In the genomic region with DNA sequence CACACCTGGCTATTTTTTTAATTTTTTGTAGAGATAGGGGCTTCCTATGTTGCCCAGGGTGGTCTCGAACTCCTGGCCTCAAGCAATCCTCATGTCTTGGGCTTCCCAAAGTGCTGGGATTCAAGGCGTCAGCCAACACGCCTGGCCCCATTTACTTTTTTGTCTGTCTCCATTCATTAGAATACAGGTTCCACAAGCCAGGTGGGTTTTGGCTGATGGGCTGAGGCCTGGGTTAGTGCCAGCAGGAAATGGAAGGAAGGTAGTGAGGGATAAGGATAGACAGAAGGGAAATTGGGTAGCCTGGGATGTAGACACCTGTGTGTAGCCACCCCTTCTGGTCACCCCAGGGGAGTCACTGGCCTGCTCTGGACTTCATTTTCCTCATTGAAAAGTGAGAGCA, we compare ENCODE assay signal across 1 cellular context.
TF ChIP-seq lines count a peak whose summit lies in the region.

No MANE protein-coding gene starts in this region.

TF ChIP-seq in WTC11, 78 proteins besides CTCF, POLR2A, EP300 and RAD21 (continued from another document):
- TF ChIP-seq, protein P1, sequence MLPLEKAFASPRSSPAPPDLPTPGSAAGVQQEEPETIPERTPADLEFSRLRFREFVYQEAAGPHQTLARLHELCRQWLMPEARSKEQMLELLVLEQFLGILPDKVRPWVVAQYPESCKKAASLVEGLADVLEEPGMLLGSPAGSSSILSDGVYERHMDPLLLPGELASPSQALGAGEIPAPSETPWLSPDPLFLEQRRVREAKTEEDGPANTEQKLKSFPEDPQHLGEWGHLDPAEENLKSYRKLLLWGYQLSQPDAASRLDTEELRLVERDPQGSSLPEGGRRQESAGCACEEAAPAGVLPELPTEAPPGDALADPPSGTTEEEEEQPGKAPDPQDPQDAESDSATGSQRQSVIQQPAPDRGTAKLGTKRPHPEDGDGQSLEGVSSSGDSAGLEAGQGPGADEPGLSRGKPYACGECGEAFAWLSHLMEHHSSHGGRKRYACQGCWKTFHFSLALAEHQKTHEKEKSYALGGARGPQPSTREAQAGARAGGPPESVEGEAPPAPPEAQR (CRISPR knock-in tag; IDR thresholded peaks at IDR 0.05), result no peak
- no peak for TF ChIP-seq ATF1 (CRISPR knock-in tag; IDR thresholded peaks at IDR 0.05)
- no peak for TF ChIP-seq ZNF423 (CRISPR knock-in tag; IDR thresholded peaks at IDR 0.05)
- no peak for TF ChIP-seq FOXP1 (CRISPR knock-in tag; IDR thresholded peaks at IDR 0.05; ENCODE audit: borderline replicate concordance)
- TF ChIP-seq OVOL2 (CRISPR knock-in tag; IDR thresholded peaks at IDR 0.05; ENCODE audit: borderline replicate concordance), result no peak
- no peak for TF ChIP-seq ELF4 (CRISPR knock-in tag; IDR thresholded peaks at IDR 0.05; ENCODE audit: low read depth)
- TF ChIP-seq SOX15 (CRISPR knock-in tag; IDR thresholded peaks at IDR 0.05), result no peak
- TF ChIP-seq MLX (CRISPR knock-in tag; IDR thresholded peaks at IDR 0.05), result no peak
- TF ChIP-seq SMAD4 (CRISPR knock-in tag; IDR thresholded peaks at IDR 0.05), result no peak
- no peak for TF ChIP-seq GTF2I (CRISPR knock-in tag; conservative IDR thresholded peaks at IDR 0.05)
- TF ChIP-seq CDX4 (CRISPR knock-in tag; IDR thresholded peaks at IDR 0.05; ENCODE audit: borderline replicate concordance), result no peak
- no peak for TF ChIP-seq EMX1 (CRISPR knock-in tag; IDR thresholded peaks at IDR 0.05)
- TF ChIP-seq ZBTB21 (CRISPR knock-in tag; IDR thresholded peaks at IDR 0.05; ENCODE audit: borderline replicate concordance), result no peak
- TF ChIP-seq, protein P2, sequence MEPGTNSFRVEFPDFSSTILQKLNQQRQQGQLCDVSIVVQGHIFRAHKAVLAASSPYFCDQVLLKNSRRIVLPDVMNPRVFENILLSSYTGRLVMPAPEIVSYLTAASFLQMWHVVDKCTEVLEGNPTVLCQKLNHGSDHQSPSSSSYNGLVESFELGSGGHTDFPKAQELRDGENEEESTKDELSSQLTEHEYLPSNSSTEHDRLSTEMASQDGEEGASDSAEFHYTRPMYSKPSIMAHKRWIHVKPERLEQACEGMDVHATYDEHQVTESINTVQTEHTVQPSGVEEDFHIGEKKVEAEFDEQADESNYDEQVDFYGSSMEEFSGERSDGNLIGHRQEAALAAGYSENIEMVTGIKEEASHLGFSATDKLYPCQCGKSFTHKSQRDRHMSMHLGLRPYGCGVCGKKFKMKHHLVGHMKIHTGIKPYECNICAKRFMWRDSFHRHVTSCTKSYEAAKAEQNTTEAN (CRISPR knock-in tag; IDR thresholded peaks at IDR 0.05), result no peak
- no peak for TF ChIP-seq KAT7 (CRISPR knock-in tag; IDR thresholded peaks at IDR 0.05; ENCODE audit: borderline replicate concordance)
- no peak for TF ChIP-seq ESRRA (CRISPR knock-in tag; IDR thresholded peaks at IDR 0.05; ENCODE audit: borderline replicate concordance)
- TF ChIP-seq NFYB (CRISPR knock-in tag; conservative IDR thresholded peaks at IDR 0.05; ENCODE audit: low read depth), result no peak
